In the genomic region with DNA sequence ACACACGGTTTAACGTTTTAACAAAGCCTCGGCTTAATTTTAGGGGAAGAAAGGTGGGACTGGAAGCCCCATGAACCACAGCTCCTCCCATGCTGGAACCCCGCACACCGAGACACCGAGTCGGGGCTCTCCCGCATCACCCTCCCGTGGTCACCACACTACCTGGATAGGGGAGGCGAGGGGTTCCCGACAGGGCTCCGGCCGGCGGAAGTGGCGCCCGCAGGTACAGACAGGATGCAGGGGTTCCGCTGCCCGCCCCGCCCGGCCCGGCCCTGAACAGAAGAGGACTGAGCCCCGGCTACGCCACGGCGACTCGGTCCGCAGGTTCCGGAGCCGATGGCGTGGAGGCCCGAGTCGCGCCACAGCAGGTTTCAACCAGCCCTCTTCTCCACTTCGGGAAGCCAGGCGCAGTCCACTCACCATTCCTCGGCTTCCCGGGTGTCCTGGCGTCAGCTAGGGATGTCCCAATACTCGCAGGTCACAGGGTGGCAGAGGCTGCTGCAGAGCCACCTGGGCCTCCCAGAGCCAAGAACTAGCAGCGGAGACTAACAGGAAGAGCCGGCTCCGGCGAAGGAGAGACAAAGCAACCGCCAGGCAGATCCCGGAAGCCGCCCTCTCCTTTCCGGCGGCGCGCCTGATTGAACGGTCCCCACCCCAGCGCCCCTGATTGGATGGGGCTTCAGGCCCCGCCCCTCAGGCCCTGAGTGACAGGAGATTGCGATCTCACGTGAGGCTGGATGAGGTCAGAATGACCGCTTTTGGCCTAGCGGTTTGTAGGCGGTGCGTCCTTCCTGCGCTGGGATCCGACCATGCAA, we compare ENCODE assay signal across 1 cellular context.
TF ChIP-seq lines count a peak whose summit lies in the region.

A gene (minus strand): TSS at position 580 of the 815 bp plus-strand sequence. CDS start 157 bp downstream, at position 423.

TF ChIP-seq in HepG2, 621 proteins besides CTCF, POLR2A, EP300 and RAD21 (continued from another document and continues in another):
- TF ChIP-seq, protein P1, sequence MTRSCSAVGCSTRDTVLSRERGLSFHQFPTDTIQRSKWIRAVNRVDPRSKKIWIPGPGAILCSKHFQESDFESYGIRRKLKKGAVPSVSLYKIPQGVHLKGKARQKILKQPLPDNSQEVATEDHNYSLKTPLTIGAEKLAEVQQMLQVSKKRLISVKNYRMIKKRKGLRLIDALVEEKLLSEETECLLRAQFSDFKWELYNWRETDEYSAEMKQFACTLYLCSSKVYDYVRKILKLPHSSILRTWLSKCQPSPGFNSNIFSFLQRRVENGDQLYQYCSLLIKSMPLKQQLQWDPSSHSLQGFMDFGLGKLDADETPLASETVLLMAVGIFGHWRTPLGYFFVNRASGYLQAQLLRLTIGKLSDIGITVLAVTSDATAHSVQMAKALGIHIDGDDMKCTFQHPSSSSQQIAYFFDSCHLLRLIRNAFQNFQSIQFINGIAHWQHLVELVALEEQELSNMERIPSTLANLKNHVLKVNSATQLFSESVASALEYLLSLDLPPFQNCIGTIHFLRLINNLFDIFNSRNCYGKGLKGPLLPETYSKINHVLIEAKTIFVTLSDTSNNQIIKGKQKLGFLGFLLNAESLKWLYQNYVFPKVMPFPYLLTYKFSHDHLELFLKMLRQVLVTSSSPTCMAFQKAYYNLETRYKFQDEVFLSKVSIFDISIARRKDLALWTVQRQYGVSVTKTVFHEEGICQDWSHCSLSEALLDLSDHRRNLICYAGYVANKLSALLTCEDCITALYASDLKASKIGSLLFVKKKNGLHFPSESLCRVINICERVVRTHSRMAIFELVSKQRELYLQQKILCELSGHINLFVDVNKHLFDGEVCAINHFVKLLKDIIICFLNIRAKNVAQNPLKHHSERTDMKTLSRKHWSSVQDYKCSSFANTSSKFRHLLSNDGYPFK (CRISPR knock-in tag; IDR thresholded peaks at IDR 0.05; ENCODE audit: borderline replicate concordance) = peak; percentile 35; the same call in 1 of the 2 replicates
- TF ChIP-seq MIER2 (CRISPR knock-in tag; IDR thresholded peaks at IDR 0.05) (peak; percentile 34; the same call in 1 of the 2 replicates), ZNF224 (CRISPR knock-in tag; IDR thresholded peaks at IDR 0.05) (0 out of 2 replicates have a peak, but pooled peaks have one; percentile 45), DNMT1 (CRISPR knock-in tag; IDR thresholded peaks at IDR 0.05) (0 out of 2 replicates have a peak, but pooled peaks have one; percentile 57), MEIS2 (CRISPR knock-in tag; IDR thresholded peaks at IDR 0.05) (peak; percentile 80; the same call in 1 of the 2 replicates), ZFY (CRISPR knock-in tag; IDR thresholded peaks at IDR 0.05) (peak; percentile 92), ZSCAN30 (CRISPR knock-in tag; IDR thresholded peaks at IDR 0.05) (0 out of 2 replicates have a peak, but pooled peaks have one; percentile 23), HDAC2 (CRISPR knock-in tag; IDR thresholded peaks at IDR 0.05) (peak; percentile 71), ZNF205 (CRISPR knock-in tag; IDR thresholded peaks at IDR 0.05) (peak; percentile 50; the same call in 1 of the 2 replicates), MTA1 (CRISPR knock-in tag; IDR thresholded peaks at IDR 0.05; ENCODE audit: borderline replicate concordance) (no peak), ZNF737 (CRISPR knock-in tag; IDR thresholded peaks at IDR 0.05; ENCODE audit: borderline replicate concordance) (no peak; the same call in 1 of the 2 replicates), IRF2 (CRISPR knock-in tag; IDR thresholded peaks at IDR 0.05) (peak; percentile 81), ZNF772 (CRISPR knock-in tag; IDR thresholded peaks at IDR 0.05) (peak; percentile 88), MTF2 (CRISPR knock-in tag; IDR thresholded peaks at IDR 0.05; ENCODE audit: borderline replicate concordance) (no peak), TSC22D2 (CRISPR knock-in tag; IDR thresholded peaks at IDR 0.05; ENCODE audit: borderline replicate concordance) (0 out of 2 replicates have a peak, but pooled peaks have one; percentile 22), ZNF883 (CRISPR knock-in tag; IDR thresholded peaks at IDR 0.05; ENCODE audit: not compliant biosample characterization) (peak; percentile 46), ARNT2 (CRISPR knock-in tag; IDR thresholded peaks at IDR 0.05; ENCODE audit: low read depth) (peak; percentile 82), MIXL1 (CRISPR knock-in tag; IDR thresholded peaks at IDR 0.05) (no peak; the same call in 1 of the 2 replicates), ZNF138 (CRISPR knock-in tag; IDR thresholded peaks at IDR 0.05; ENCODE audit: low read depth) (peak; percentile 69; the same call in 1 of the 2 replicates), SKI (IDR thresholded peaks at IDR 0.05; ENCODE audit: partially characterized antibody) (peak; percentile 38), AHR (CRISPR knock-in tag; IDR thresholded peaks at IDR 0.05) (peak; percentile 61), EEA1 (CRISPR knock-in tag; IDR thresholded peaks at IDR 0.05; ENCODE audit: borderline replicate concordance) (peak; percentile 65; the same call in 1 of the 2 replicates), KDM3A (CRISPR knock-in tag; IDR thresholded peaks at IDR 0.05; ENCODE audit: low read depth) (peak; percentile 65; the same call in 1 of the 2 replicates), SMAD3 (CRISPR knock-in tag; IDR thresholded peaks at IDR 0.05) (no peak), STAG1 (CRISPR knock-in tag; IDR thresholded peaks at IDR 0.05) (no peak; the same call in 1 of the 2 replicates), TCF12 (IDR thresholded peaks at IDR 0.05) (no peak), TCF12 (CRISPR knock-in tag; IDR thresholded peaks at IDR 0.05) (0 out of 2 replicates have a peak, but pooled peaks have one; percentile 73), FOXO1 (CRISPR knock-in tag; IDR thresholded peaks at IDR 0.05) (0 out of 2 replicates have a peak, but pooled peaks have one; percentile 1), ZNF354B (CRISPR knock-in tag; IDR thresholded peaks at IDR 0.05) (0 out of 2 replicates have a peak, but pooled peaks have one; percentile 90), ZNF234 (CRISPR knock-in tag; conservative IDR thresholded peaks at IDR 0.05) (no peak), ZSCAN22 (CRISPR knock-in tag; IDR thresholded peaks at IDR 0.05) (no peak), ZNF264 (CRISPR knock-in tag; IDR thresholded peaks at IDR 0.05) (0 out of 2 replicates have a peak, but pooled peaks have one; percentile 37), ZEB1 (IDR thresholded peaks at IDR 0.05; ENCODE audit: insufficient replicate concordance, low read depth) (no peak), ZNF747 (CRISPR knock-in tag; IDR thresholded peaks at IDR 0.05; ENCODE audit: borderline replicate concordance) (peak; percentile 82), SOX6 (IDR thresholded peaks at IDR 0.05) (no peak), SOX6 (CRISPR knock-in tag; IDR thresholded peaks at IDR 0.05) (peak; percentile 64; the same call in 1 of the 2 replicates), MBNL3 (CRISPR knock-in tag; conservative IDR thresholded peaks at IDR 0.05) (no peak), YY1 (IDR thresholded peaks at IDR 0.05; ENCODE audit: insufficient read depth, insufficient replicate concordance, low read depth, low read length) (peak; percentile 40), ZSCAN20 (CRISPR knock-in tag; IDR thresholded peaks at IDR 0.05; ENCODE audit: borderline replicate concordance) (no peak), ZNF724P (CRISPR knock-in tag; IDR thresholded peaks at IDR 0.05; ENCODE audit: borderline replicate concordance) (0 out of 2 replicates have a peak, but pooled peaks have one; percentile 61), ZNF557 (CRISPR knock-in tag; IDR thresholded peaks at IDR 0.05) (0 out of 2 replicates have a peak, but pooled peaks have one; percentile 35), XBP1 (CRISPR knock-in tag; IDR thresholded peaks at IDR 0.05) (no peak), KMT2A (CRISPR knock-in tag; IDR thresholded peaks at IDR 0.05) (peak; percentile 88), ZMYM4 (CRISPR knock-in tag; IDR thresholded peaks at IDR 0.05) (peak; percentile 91), PHF5A (CRISPR knock-in tag; IDR thresholded peaks at IDR 0.05; ENCODE audit: low read depth, unreplicated experiment) (no peak)
- TF ChIP-seq, protein P2, sequence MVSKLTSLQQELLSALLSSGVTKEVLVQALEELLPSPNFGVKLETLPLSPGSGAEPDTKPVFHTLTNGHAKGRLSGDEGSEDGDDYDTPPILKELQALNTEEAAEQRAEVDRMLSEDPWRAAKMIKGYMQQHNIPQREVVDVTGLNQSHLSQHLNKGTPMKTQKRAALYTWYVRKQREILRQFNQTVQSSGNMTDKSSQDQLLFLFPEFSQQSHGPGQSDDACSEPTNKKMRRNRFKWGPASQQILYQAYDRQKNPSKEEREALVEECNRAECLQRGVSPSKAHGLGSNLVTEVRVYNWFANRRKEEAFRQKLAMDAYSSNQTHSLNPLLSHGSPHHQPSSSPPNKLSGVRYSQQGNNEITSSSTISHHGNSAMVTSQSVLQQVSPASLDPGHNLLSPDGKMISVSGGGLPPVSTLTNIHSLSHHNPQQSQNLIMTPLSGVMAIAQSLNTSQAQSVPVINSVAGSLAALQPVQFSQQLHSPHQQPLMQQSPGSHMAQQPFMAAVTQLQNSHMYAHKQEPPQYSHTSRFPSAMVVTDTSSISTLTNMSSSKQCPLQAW (CRISPR knock-in tag; IDR thresholded peaks at IDR 0.05) = peak; percentile 81
- TF ChIP-seq, protein P3, sequence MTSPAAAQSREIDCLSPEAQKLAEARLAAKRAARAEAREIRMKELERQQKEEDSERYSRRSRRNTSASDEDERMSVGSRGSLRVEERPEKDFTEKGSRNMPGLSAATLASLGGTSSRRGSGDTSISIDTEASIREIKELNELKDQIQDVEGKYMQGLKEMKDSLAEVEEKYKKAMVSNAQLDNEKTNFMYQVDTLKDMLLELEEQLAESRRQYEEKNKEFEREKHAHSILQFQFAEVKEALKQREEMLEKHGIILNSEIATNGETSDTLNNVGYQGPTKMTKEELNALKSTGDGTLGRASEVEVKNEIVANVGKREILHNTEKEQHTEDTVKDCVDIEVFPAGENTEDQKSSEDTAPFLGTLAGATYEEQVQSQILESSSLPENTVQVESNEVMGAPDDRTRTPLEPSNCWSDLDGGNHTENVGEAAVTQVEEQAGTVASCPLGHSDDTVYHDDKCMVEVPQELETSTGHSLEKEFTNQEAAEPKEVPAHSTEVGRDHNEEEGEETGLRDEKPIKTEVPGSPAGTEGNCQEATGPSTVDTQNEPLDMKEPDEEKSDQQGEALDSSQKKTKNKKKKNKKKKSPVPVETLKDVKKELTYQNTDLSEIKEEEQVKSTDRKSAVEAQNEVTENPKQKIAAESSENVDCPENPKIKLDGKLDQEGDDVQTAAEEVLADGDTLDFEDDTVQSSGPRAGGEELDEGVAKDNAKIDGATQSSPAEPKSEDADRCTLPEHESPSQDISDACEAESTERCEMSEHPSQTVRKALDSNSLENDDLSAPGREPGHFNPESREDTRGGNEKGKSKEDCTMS (CRISPR knock-in tag; conservative IDR thresholded peaks at IDR 0.05) = no peak
- TF ChIP-seq, protein P4, sequence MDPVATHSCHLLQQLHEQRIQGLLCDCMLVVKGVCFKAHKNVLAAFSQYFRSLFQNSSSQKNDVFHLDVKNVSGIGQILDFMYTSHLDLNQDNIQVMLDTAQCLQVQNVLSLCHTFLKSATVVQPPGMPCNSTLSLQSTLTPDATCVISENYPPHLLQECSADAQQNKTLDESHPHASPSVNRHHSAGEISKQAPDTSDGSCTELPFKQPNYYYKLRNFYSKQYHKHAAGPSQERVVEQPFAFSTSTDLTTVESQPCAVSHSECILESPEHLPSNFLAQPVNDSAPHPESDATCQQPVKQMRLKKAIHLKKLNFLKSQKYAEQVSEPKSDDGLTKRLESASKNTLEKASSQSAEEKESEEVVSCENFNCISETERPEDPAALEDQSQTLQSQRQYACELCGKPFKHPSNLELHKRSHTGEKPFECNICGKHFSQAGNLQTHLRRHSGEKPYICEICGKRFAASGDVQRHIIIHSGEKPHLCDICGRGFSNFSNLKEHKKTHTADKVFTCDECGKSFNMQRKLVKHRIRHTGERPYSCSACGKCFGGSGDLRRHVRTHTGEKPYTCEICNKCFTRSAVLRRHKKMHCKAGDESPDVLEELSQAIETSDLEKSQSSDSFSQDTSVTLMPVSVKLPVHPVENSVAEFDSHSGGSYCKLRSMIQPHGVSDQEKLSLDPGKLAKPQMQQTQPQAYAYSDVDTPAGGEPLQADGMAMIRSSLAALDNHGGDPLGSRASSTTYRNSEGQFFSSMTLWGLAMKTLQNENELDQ (CRISPR knock-in tag; IDR thresholded peaks at IDR 0.05; ENCODE audit: borderline replicate concordance) = no peak
- TF ChIP-seq, protein P5, sequence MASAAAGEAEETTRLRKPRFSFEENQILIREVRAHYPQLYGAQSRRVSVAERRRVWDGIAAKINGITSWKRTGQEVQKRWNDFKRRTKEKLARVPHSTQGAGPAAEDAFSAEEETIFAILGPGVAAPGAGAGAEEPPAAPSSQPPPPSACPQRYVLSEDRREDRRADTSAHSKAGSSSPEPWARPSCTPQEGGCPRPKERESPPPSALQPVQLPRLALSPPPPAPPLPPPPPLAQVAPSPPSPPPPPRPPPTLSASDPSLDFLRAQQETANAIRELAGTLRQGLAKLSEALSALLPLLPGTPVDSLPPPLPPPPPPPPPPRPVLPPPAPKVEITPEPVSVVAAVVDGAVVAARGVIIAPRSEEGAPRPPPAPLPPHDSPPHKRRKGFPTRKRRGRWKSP (CRISPR knock-in tag; IDR thresholded peaks at IDR 0.05) = peak; percentile 43; the same call in 1 of the 2 replicates
- TF ChIP-seq, protein P6, sequence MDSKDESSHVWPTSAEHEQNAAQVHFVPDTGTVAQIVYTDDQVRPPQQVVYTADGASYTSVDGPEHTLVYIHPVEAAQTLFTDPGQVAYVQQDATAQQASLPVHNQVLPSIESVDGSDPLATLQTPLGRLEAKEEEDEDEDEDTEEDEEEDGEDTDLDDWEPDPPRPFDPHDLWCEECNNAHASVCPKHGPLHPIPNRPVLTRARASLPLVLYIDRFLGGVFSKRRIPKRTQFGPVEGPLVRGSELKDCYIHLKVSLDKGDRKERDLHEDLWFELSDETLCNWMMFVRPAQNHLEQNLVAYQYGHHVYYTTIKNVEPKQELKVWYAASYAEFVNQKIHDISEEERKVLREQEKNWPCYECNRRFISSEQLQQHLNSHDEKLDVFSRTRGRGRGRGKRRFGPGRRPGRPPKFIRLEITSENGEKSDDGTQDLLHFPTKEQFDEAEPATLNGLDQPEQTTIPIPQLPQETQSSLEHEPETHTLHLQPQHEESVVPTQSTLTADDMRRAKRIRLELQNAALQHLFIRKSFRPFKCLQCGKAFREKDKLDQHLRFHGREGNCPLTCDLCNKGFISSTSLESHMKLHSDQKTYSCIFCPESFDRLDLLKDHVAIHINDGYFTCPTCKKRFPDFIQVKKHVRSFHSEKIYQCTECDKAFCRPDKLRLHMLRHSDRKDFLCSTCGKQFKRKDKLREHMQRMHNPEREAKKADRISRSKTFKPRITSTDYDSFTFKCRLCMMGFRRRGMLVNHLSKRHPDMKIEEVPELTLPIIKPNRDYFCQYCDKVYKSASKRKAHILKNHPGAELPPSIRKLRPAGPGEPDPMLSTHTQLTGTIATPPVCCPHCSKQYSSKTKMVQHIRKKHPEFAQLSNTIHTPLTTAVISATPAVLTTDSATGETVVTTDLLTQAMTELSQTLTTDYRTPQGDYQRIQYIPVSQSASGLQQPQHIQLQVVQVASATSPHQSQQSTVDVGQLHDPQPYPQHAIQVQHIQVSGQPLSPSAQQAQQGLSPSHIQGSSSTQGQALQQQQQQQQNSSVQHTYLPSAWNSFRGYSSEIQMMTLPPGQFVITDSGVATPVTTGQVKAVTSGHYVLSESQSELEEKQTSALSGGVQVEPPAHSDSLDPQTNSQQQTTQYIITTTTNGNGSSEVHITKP (CRISPR knock-in tag; IDR thresholded peaks at IDR 0.05; ENCODE audit: low read depth) = 0 out of 2 replicates have a peak, but pooled peaks have one; percentile 71
